In the genomic region with DNA sequence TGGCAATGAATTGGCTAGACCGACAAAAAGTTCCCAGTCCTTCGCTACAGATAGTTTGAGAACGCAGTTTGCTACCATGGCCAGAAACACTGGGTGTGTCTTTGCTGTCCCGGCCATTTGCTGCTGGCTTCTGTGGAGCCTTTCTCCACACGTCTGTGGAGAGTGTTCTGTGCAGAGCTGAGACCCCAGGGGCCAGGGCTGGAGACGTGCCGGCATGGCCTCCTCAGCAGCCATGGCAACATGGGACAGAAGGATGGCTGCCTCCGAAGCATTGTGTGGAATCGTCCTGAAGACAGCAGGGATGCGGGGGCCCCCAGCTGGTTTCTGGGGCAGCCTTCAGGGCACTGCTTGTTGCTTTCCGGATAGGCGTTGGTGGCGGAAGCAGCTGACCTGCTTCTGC, we compare ENCODE assay signal across 21 cellular contexts.
"Had no signal": no experiment of that assay in that cellular context is flagged by ENCODE, and none has a peak within 500 bp of the region (broad histone marks: within the 10 kb centered on the region; RNA-seq: fewer than 3 reads in every experiment).

No MANE protein-coding gene starts in this region.

- H3K4me1 ChIP-seq: foreskin keratinocyte had no signal

- H3K27ac ChIP-seq: dorsolateral prefrontal cortex, epithelial cell of prostate, foreskin keratinocyte, thoracic aorta, upper lobe of right lung had no signal

- DNase-seq: activated CD4-positive, alpha-beta T cell treated with anti-CD3 and anti-CD28 coated beads, Interleukin-2, amount 10 ng/mL, durations not matched to agents 7 days and 5 days; activated CD8-positive, alpha-beta memory T cell treated with anti-CD3 and anti-CD28 coated beads, Interleukin-2, amount 50 U/mL, for 48 hours; activated CD8-positive, alpha-beta T cell treated with anti-CD3 and anti-CD28 coated beads, Interleukin-2, amount 10 ng/mL, durations not matched to agents 7 days and 5 days; activated gamma-delta T cell treated with Interleukin-2 at 50 U/mL for 16 hours; body of pancreas; central memory CD4-positive, alpha-beta T cell; dorsolateral prefrontal cortex; foreskin keratinocyte; hypothalamus; islet precursor cell; mucosa of descending colon; naive B cell; stimulated activated naive B cell treated with anti-CD40 and anti-IgM and Interleukin-4, amounts not matched to agents 10 μg/mL and 1 μg/mL and 100 μg/mL, for 72 hours; T-helper 1 cell; T1000; upper lobe of right lung had no signal

- FAIRE-seq: colon had no signal

- ATAC-seq: activated CD4-positive, CD25-positive, alpha-beta regulatory T cell treated with anti-CD3 and anti-CD28 coated beads, Interleukin-2, amount 50 U/mL, for 24 hours; activated CD8-positive, alpha-beta T cell treated with anti-CD3 and anti-CD28 coated beads, Interleukin-2, amount 10 ng/mL, durations not matched to agents 7 days and 5 days; foreskin keratinocyte; left lobe of liver; mucosa of descending colon; stimulated activated naive B cell treated with anti-CD40 and anti-IgM and Interleukin-4, amounts not matched to agents 10 μg/mL and 1 μg/mL and 100 μg/mL, for 72 hours; upper lobe of right lung had no signal

- H3K36me3 ChIP-seq: thoracic aorta, upper lobe of right lung had no signal

- H3K27me3 Mint-ChIP-seq: naive B cell had no signal

- H3K36me3 Mint-ChIP-seq: naive B cell; stimulated activated naive B cell treated with anti-CD40 and anti-IgM and Interleukin-4, amounts not matched to agents 10 μg/mL and 1 μg/mL and 100 μg/mL, for 72 hours had no signal

- H3K9me3 Mint-ChIP-seq: activated CD4-positive, alpha-beta T cell treated with anti-CD3 and anti-CD28 coated beads, Interleukin-2, amount 10 ng/mL, durations not matched to agents 7 days and 5 days; stimulated activated naive B cell treated with anti-CD40 and anti-IgM and Interleukin-4, amounts not matched to agents 10 μg/mL and 1 μg/mL and 100 μg/mL, for 72 hours had no signal

- H3K4me3 Mint-ChIP-seq: activated CD4-positive, alpha-beta T cell treated with anti-CD3 and anti-CD28 coated beads, Interleukin-2, amount 10 ng/mL, durations not matched to agents 7 days and 5 days; activated CD8-positive, alpha-beta T cell treated with anti-CD3 and anti-CD28 coated beads, Interleukin-2, amount 10 ng/mL, durations not matched to agents 7 days and 5 days; naive B cell; stimulated activated naive B cell treated with anti-CD40 and anti-IgM and Interleukin-4, amounts not matched to agents 10 μg/mL and 1 μg/mL and 100 μg/mL, for 72 hours had no signal

- H3K27ac Mint-ChIP-seq: activated CD4-positive, alpha-beta T cell treated with anti-CD3 and anti-CD28 coated beads, Interleukin-2, amount 10 ng/mL, durations not matched to agents 7 days and 5 days had no signal

- H3K27me3 ChIP-seq: body of pancreas, foreskin keratinocyte, upper lobe of right lung had no signal

- H3K9me3 ChIP-seq: body of pancreas, mucosa of descending colon, upper lobe of right lung had no signal

- H3K4me3 ChIP-seq: body of pancreas, dorsolateral prefrontal cortex, mucosa of descending colon, thoracic aorta, upper lobe of right lung had no signal
